27 cellular contexts compared by ENCODE assay signal in genomic region chr3:52710512-52710911, GRCh38. TPM values are rescaled to one million over a fixed set of nuclear protein-coding genes. Genes with fewer than 3 reads are reported as not detected.
DNase-seq lines count a peak whose midpoint lies in the region; ATAC-seq and TF ChIP-seq lines count a peak whose summit lies in the region.
"Had no signal": no experiment of that assay in that cellular context is flagged by ENCODE, and none has a peak within 500 bp of the region (broad histone marks: within the 10 kb centered on the region; RNA-seq: fewer than 3 reads in every experiment).

No MANE protein-coding gene starts in this region.

- peaks cover 12% of the 10 kb centered on the region for H3K27me3 Mint-ChIP-seq in GM23338 (ENCODE audit: insufficient read depth, low read depth, poor library complexity)
- H3K27me3 Mint-ChIP-seq: progenitor cell of endocrine pancreas had no signal

- no peak overlapping the region for H3K4me3 Mint-ChIP-seq in GM23338
- H3K4me3 Mint-ChIP-seq: HFFc6 had no signal

- no peaks in the 10 kb centered on the region for H3K27me3 ChIP-seq in BLaER1 treated with 17β-estradiol and CSF1 and Interleukin-3, amounts not matched to agents 10 nM and 100 nM
- H3K27me3 ChIP-seq in GM06990 (replicated peaks; ENCODE audit: control insufficient read depth, insufficient read depth, low read length) (no peaks in the 10 kb centered on the region), GM23338 (ENCODE audit: insufficient read depth) (no peaks in the 10 kb centered on the region), SU-DHL-6 (ENCODE audit: low read length) (no peaks in the 10 kb centered on the region), neuronal stem cell (ENCODE audit: control insufficient read depth in 3 of 3, insufficient read depth in 3 of 3, low read depth in 1 of 3, low read length in 3 of 3) (no peaks in the 10 kb centered on the region)
- H3K27me3 ChIP-seq: colonic mucosa, heart left ventricle, neutrophil, upper lobe of left lung had no signal

- H3K79me2 ChIP-seq in GM23338 (replicated peaks; ENCODE audit: insufficient read depth), result peaks cover 21% of the 10 kb centered on the region
- H3K79me2 ChIP-seq in SU-DHL-6 (ENCODE audit: insufficient read depth, low read length), result peaks cover 13% of the 10 kb centered on the region; the same call in 1 of the 2 replicates

- no peak overlapping the region for H3K4me3 ChIP-seq in BLaER1 treated with 17β-estradiol and CSF1 and Interleukin-3, amounts not matched to agents 10 nM and 100 nM
- H3K4me3 ChIP-seq in GM06990 (replicated peaks; ENCODE audit: low read depth, low read length) (no peak overlapping the region), GM23338 (no peak overlapping the region), SU-DHL-6 (ENCODE audit: insufficient read depth, low read length, poor library complexity, severe bottlenecking) (no peak overlapping the region), neuronal stem cell (ENCODE audit: low read length in 2 of 2) (no peak overlapping the region)
- H3K4me3 ChIP-seq: colonic mucosa, heart left ventricle, upper lobe of left lung had no signal

- peaks cover 9% of the 10 kb centered on the region for H3F3A ChIP-seq in GM23338 (replicated peaks; ENCODE audit: low read depth)
- H3F3A ChIP-seq in SU-DHL-6 (ENCODE audit: insufficient read depth), result peaks cover 45% of the 10 kb centered on the region

- no peak overlapping the region for H4K8ac ChIP-seq in neuronal stem cell (ENCODE audit: low read depth, low read length)

- H3K79me1 ChIP-seq in neuronal stem cell (ENCODE audit: low read depth, low read length), result peaks cover 7% of the 10 kb centered on the region

- no peak overlapping the region for H3K23ac ChIP-seq in neuronal stem cell (ENCODE audit: low read depth, low read length, poor library complexity)

- H3K9me3 ChIP-seq in BLaER1 treated with 17β-estradiol and CSF1 and Interleukin-3, amounts not matched to agents 10 nM and 100 nM (replicated peaks in 1 of 11), result peaks cover 0 to 8% (median 5%) of the 10 kb centered on the region in 11 experiments; a peak in 4 of 22 replicates
- H3K9me3 ChIP-seq in SU-DHL-6 (ENCODE audit: insufficient read depth, low read length) (no peaks in the 10 kb centered on the region), neuronal stem cell (replicated peaks in 1 of 2; ENCODE audit: control insufficient read depth in 2 of 2, insufficient read depth in 1 of 2, low read depth in 1 of 2, low read length in 2 of 2) (peaks cover 1 to 7% of the 10 kb centered on the region in 2 donors)
- H3K9me3 ChIP-seq: colonic mucosa, heart left ventricle, neutrophil, upper lobe of left lung had no signal

- no peak for ATAC-seq in GM23338
- no peak for ATAC-seq in GM21825 (IDR thresholded peaks at IDR 0.05; ENCODE audit: unreplicated experiment)
- ATAC-seq: heart left ventricle, Right ventricle myocardium inferior had no signal

- peak overlapping the region in 6 of 11 experiments; percentile 10 to 60 (median 40); a peak in 9 of 22 replicates for H3K27ac ChIP-seq in BLaER1 treated with 17β-estradiol and CSF1 and Interleukin-3, amounts not matched to agents 10 nM and 100 nM
- H3K27ac ChIP-seq in GM23338 (ENCODE audit: low read depth) (0 out of 2 replicates have a peak overlapping the region, but pooled peaks have one; percentile 27), SU-DHL-6 (ENCODE audit: low read depth, low read length) (peak overlapping the region; percentile 31; the same call in 1 of the 2 replicates), neuronal stem cell (replicated peaks; ENCODE audit: low read length) (no peak overlapping the region)
- H3K27ac ChIP-seq: colonic mucosa, heart left ventricle, neutrophil, upper lobe of left lung, WERI-Rb-1 had no signal

- H3K14ac ChIP-seq in neuronal stem cell (ENCODE audit: low read length), result no peak overlapping the region

- no CpG with 5 or more reads among the region's 2 CpGs for WGBS in neuronal stem cell (ENCODE audit: extremely low coverage in 2 of 2, insufficient read length in 2 of 2, insufficient replicate concordance in 1 of 2), 2 donors

- no peak overlapping the region for H4K91ac ChIP-seq in neuronal stem cell (ENCODE audit: low read depth, low read length, poor library complexity)

- peaks cover 7% of the 10 kb centered on the region for H3K4me1 Mint-ChIP-seq in GM23338

- peaks cover 19% of the 10 kb centered on the region for H3K36me3 Mint-ChIP-seq in GM23338 (ENCODE audit: low read depth)

- H3K18ac ChIP-seq in neuronal stem cell (ENCODE audit: low read length), result no peak overlapping the region

- peaks cover 40 to 58% (median 51%) of the 10 kb centered on the region in 10 experiments for H3K4me1 ChIP-seq in BLaER1 treated with 17β-estradiol and CSF1 and Interleukin-3, amounts not matched to agents 10 nM and 100 nM
- peaks cover 10% of the 10 kb centered on the region; the same call in 1 of the 2 replicates for H3K4me1 ChIP-seq in GM23338 (ENCODE audit: insufficient read depth)
- peaks cover 0 to 11% of the 10 kb centered on the region in 2 donors for H3K4me1 ChIP-seq in neuronal stem cell (ENCODE audit: control insufficient read depth in 2 of 2, insufficient read depth in 1 of 2, low read depth in 1 of 2, low read length in 2 of 2)

- DNase-seq in GM06990 (ENCODE audit: extremely low read depth, insufficient read length), result peak; percentile 38
- no peak for DNase-seq in GM23338 (ENCODE audit: low spot score)
- no peak for DNase-seq in SKM-1 treated with dmso at 0.1 percent for 144 hours (lab: John Stamatoyannopoulos, UW; ENCODE audit: unreplicated experiment)
- DNase-seq in retina, result no peak
- DNase-seq in neuronal stem cell (ENCODE audit: low spot score), result no peak
- DNase-seq: activated CD4-positive, alpha-beta T cell treated with anti-CD3 and anti-CD28 coated beads, Interleukin-2, amount 50 U/mL, for 48 hours; activated gamma-delta T cell treated with Interleukin-2 at 50 U/mL for 16 hours; amygdala; colonic mucosa; effector memory CD4-positive, alpha-beta T cell; erythroblast; heart left ventricle; HFFc6; KBM-7; mammary epithelial cell; NCI-H1694 treated with DMSO at 0.1 percent for 48 hours; NCI-H2171 treated with DMSO at 0.1 percent for 48 hours; NCI-H526 treated with DMSO at 0.1 percent for 48 hours; T-helper 9 cell; upper lobe of left lung; WERI-Rb-1 had no signal

- H3K36me3 ChIP-seq in BLaER1 treated with 17β-estradiol and CSF1 and Interleukin-3, amounts not matched to agents 10 nM and 100 nM, result peaks cover 34 to 65% (median 52%) of the 10 kb centered on the region in 11 experiments
- H3K36me3 ChIP-seq in GM06990 (ENCODE audit: control insufficient read depth, insufficient read depth, low read length) (peaks cover 4% of the 10 kb centered on the region), GM23338 (ENCODE audit: insufficient read depth) (peaks cover 14% of the 10 kb centered on the region), SU-DHL-6 (ENCODE audit: low read length) (peaks cover 8% of the 10 kb centered on the region; the same call in 1 of the 2 replicates), neuronal stem cell (replicated peaks in 1 of 2; ENCODE audit: control insufficient read depth in 2 of 2, insufficient read depth in 2 of 2, low read length in 2 of 2) (peaks cover 11 to 63% of the 10 kb centered on the region in 2 donors)
- H3K36me3 ChIP-seq: colonic mucosa had no signal

- H2BK15ac ChIP-seq in neuronal stem cell (ENCODE audit: low read length), result no peak overlapping the region

- H2AK5ac ChIP-seq in neuronal stem cell (ENCODE audit: low read depth, low read length), result no peak overlapping the region

- no peaks in the 10 kb centered on the region for H3K9me3 Mint-ChIP-seq in GM23338
- H3K9me3 Mint-ChIP-seq: HFFc6 had no signal

- H2BK5ac ChIP-seq in neuronal stem cell (ENCODE audit: low read length), result no peak overlapping the region

- no peak overlapping the region for H3K27ac Mint-ChIP-seq in GM23338
- H3K27ac Mint-ChIP-seq: HFFc6, progenitor cell of endocrine pancreas had no signal

- peak overlapping the region in 3 of 11 experiments; percentile 15 to 45 (median 24); a peak in 3 of 22 replicates for H3K9ac ChIP-seq in BLaER1 treated with 17β-estradiol and CSF1 and Interleukin-3, amounts not matched to agents 10 nM and 100 nM
- H3K9ac ChIP-seq in SU-DHL-6 (ENCODE audit: low read length) (no peak overlapping the region), neuronal stem cell (ENCODE audit: low read depth, low read length, poor library complexity) (no peak overlapping the region)

- TF ChIP-seq CTCF in GM06990 (IDR thresholded peaks at IDR 0.05; ENCODE audit: insufficient read depth, low read length, poor library complexity, severe bottlenecking) (no peak), GM23338 (conservative IDR thresholded peaks at IDR 0.05; ENCODE audit: low read depth in 2 of 2) (no peak), SU-DHL-6 (IDR thresholded peaks at IDR 0.05; ENCODE audit: insufficient read depth, low read length, poor library complexity, severe bottlenecking) (no peak)

- H2BK120ac ChIP-seq in neuronal stem cell (ENCODE audit: low read depth, low read length), result no peak overlapping the region

- H3K4ac ChIP-seq in neuronal stem cell (ENCODE audit: low read length), result no peak overlapping the region

- peak overlapping the region in 9 of 11 experiments; percentile 18 to 99 (median 45); a peak in 15 of 22 replicates for H3K4me2 ChIP-seq in BLaER1 treated with 17β-estradiol and CSF1 and Interleukin-3, amounts not matched to agents 10 nM and 100 nM
- H3K4me2 ChIP-seq in GM23338 (no peak overlapping the region), SU-DHL-6 (ENCODE audit: low read depth, low read length, poor library complexity, severe bottlenecking) (no peak overlapping the region), neuronal stem cell (ENCODE audit: insufficient read depth, low read length, poor library complexity, severe bottlenecking) (no peak overlapping the region)

- peaks cover 0 to 7% (median 0%) of the 10 kb centered on the region in 11 experiments; a peak in 3 of 22 replicates for H4K20me1 ChIP-seq in BLaER1 treated with 17β-estradiol and CSF1 and Interleukin-3, amounts not matched to agents 10 nM and 100 nM
- H4K20me1 ChIP-seq in GM23338 (replicated peaks; ENCODE audit: insufficient read depth) (peaks cover 15% of the 10 kb centered on the region), SU-DHL-6 (ENCODE audit: low read depth, low read length) (no peaks in the 10 kb centered on the region)

- H2AFZ ChIP-seq in GM23338 (no peak overlapping the region), SU-DHL-6 (ENCODE audit: low read depth, low read length, severe bottlenecking) (no peak overlapping the region), neuronal stem cell (ENCODE audit: low read length) (no peak overlapping the region)

- H3K9me2 ChIP-seq in GM23338 (ENCODE audit: insufficient read depth), result no peaks in the 10 kb centered on the region
- no peaks in the 10 kb centered on the region for H3K9me2 ChIP-seq in SU-DHL-6 (replicated peaks; ENCODE audit: insufficient read depth, low read length)

- H2BK12ac ChIP-seq in neuronal stem cell (ENCODE audit: low read length), result no peak overlapping the region

RNA-seq across cellular contexts. Expression of gene SPCS1, which starts 4.6 kb away (rescaled TPM):
- total RNA-seq in GM23338 (2014; rRNA removed; shearing (Covaris generic)), result 165 and 187 TPM in 2 replicates
- 277 and 288 TPM in 2 replicates for polyA plus RNA-seq in GM23338 (2016; fragmentation: Nextera tagmentation; extraction: Ambion mirVana)
- polyA plus RNA-seq in neuronal stem cell (2013, experiment 1 of 2), result 126 TPM
- polyA plus RNA-seq in neuronal stem cell (2013, experiment 2 of 2), result 134 TPM

RNA-seq across cellular contexts. Expression of gene GLT8D1, which starts 4.9 kb away (rescaled TPM):
- total RNA-seq in GM23338 (2014; rRNA removed; shearing (Covaris generic)), result 40.8 and 50.7 TPM in 2 replicates
- 24.6 and 30.0 TPM in 2 replicates for polyA plus RNA-seq in GM23338 (2016; fragmentation: Nextera tagmentation; extraction: Ambion mirVana)
- polyA plus RNA-seq in neuronal stem cell (2013, experiment 1 of 2), result 58.9 TPM
- 57.8 TPM for polyA plus RNA-seq in neuronal stem cell (2013, experiment 2 of 2)

RNA-seq across cellular contexts. Expression of gene GNL3, which starts 24.7 kb away (rescaled TPM):
- total RNA-seq in GM23338 (2014; rRNA removed; shearing (Covaris generic)), result 138 and 169 TPM in 2 replicates
- polyA plus RNA-seq in GM23338 (2016; fragmentation: Nextera tagmentation; extraction: Ambion mirVana), result 177 and 205 TPM in 2 replicates
- 157 TPM for polyA plus RNA-seq in neuronal stem cell (2013, experiment 1 of 2)
- polyA plus RNA-seq in neuronal stem cell (2013, experiment 2 of 2), result 165 TPM

RNA-seq across cellular contexts. Expression of gene PBRM1, which starts 24.8 kb away (rescaled TPM):
- 72.5 and 80.7 TPM in 2 replicates for total RNA-seq in GM23338 (2014; rRNA removed; shearing (Covaris generic))
- 40.8 and 57.5 TPM in 2 replicates for polyA plus RNA-seq in GM23338 (2016; fragmentation: Nextera tagmentation; extraction: Ambion mirVana)
- polyA plus RNA-seq in neuronal stem cell (2013, experiment 1 of 2), result 39.5 TPM
- 40.6 TPM for polyA plus RNA-seq in neuronal stem cell (2013, experiment 2 of 2)

Comparison
In these comparisons a context has a peak if more than half of its experiments do, and no peak if none do; other contexts are left out.
1. H3K4me2 ChIP-seq: peak in BLaER1 treated with 17β-estradiol and CSF1 and Interleukin-3, amounts not matched to agents 10 nM and 100 nM (9 of 11); none in GM23338 (single experiment), SU-DHL-6 (single experiment) and neuronal stem cell (single experiment).